In the genomic region with DNA sequence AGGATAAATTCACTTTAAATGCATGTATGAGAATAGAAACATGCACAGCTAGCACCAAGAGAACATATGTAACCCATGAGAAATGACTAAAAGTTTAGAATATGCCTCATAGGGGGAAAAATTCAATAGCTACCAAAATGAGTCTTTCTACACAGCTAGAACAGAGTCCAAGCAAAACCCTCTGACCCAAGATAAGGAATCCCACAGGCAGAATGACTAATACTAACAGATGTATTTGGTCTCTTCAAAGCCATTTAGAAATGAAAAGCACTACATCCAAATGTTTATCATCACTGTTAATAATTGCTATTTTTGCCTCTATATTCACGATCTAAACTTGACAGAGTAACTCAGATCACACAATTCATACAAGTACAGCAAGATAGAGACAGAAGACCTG, we compare ENCODE assay signal across 15 cellular contexts. TPM values are rescaled to one million over a fixed set of nuclear protein-coding genes. Genes with fewer than 3 reads are reported as not detected.
DNase-seq lines count a peak whose midpoint lies in the region; ATAC-seq and TF ChIP-seq lines count a peak whose summit lies in the region.
"Had no signal": no experiment of that assay in that cellular context is flagged by ENCODE, and none has a peak within 500 bp of the region (broad histone marks: within the 10 kb centered on the region; RNA-seq: fewer than 3 reads in every experiment).

No MANE protein-coding gene starts in this region.

- TF ChIP-seq CTCF in cardiac fibroblast (IDR thresholded peaks at IDR 0.05; ENCODE audit: low read depth, low read length), result no peak
- no peak for TF ChIP-seq CTCF in lung (IDR thresholded peaks at IDR 0.05; ENCODE audit: control extremely low read depth, extremely low read depth)
- TF ChIP-seq CTCF in gastrocnemius medialis (IDR thresholded peaks at IDR 0.05 in 4 of 5, conservative IDR thresholded peaks at IDR 0.05 in 1 of 5), result no peak

- H3K9me3 ChIP-seq in lung (ENCODE audit: control insufficient read depth in 2 of 2, insufficient read depth in 1 of 2, low read length in 1 of 2), result no peaks in the 10 kb centered on the region
- no peaks in the 10 kb centered on the region for H3K9me3 ChIP-seq in gastrocnemius medialis
- H3K9me3 ChIP-seq: mucosa of descending colon had no signal

- whole genome bisulfite sequencing in lung, 2 donors, result 62 to 86% methylated on average over 1 of the region's 1 CpG

- no peaks in the 10 kb centered on the region for H3K36me3 ChIP-seq in lung (ENCODE audit: control insufficient read depth in 2 of 2, insufficient read depth in 2 of 2, low read length in 2 of 2)
- no peaks in the 10 kb centered on the region for H3K36me3 ChIP-seq in gastrocnemius medialis

- H3K27ac ChIP-seq in lung (ENCODE audit: low read depth in 1 of 2, low read length in 1 of 2), result no peak overlapping the region
- no peak overlapping the region for H3K27ac ChIP-seq in gastrocnemius medialis

- H3K27me3 ChIP-seq in lung (ENCODE audit: control insufficient read depth, insufficient read depth) (no peaks in the 10 kb centered on the region), gastrocnemius medialis (no peaks in the 10 kb centered on the region)

- no peak overlapping the region for H3K4me3 ChIP-seq in cardiac fibroblast (replicated peaks in 1 of 2; ENCODE audit: low read depth in 2 of 2, low read length in 2 of 2)
- no peak overlapping the region for H3K4me3 ChIP-seq in lung
- H3K4me3 ChIP-seq in gastrocnemius medialis, result no peak overlapping the region
- H3K4me3 ChIP-seq: mucosa of descending colon had no signal

- DNase-seq in AG20443 (ENCODE audit: low spot score) (peak; percentile 62), LHCN-M2 (ENCODE audit: low read depth) (peak; percentile 80), cardiac fibroblast (ENCODE audit: low read depth in 2 of 2) (peak; percentile 81 to 88), lung (ENCODE audit: low spot score) (no peak), gastrocnemius medialis (no peak)
- DNase-seq: activated CD4-positive, alpha-beta T cell treated with anti-CD3 and anti-CD28 coated beads, Interleukin-2, amount 10 ng/mL, durations not matched to agents 7 days and 5 days; GDM1; mucosa of descending colon; NCI-H2107; stimulated activated CD4-positive, alpha-beta T cell treated with anti-CD3 and anti-CD28 coated beads, Interleukin-4, amount 100 ng/mL, for 4 hours; stimulated activated naive CD4-positive, alpha-beta T cell; T-helper 2 cell had no signal

- intact Hi-C loops in gastrocnemius medialis (cut with DNase I; ENCODE audit: low total_unique reads), result no loop called here

- ATAC-seq in lung (ENCODE audit: insufficient read depth, low FRiP score), result peak; percentile 7
- no peak for ATAC-seq in gastrocnemius medialis
- no peak for ATAC-seq in HG03196 (IDR thresholded peaks at IDR 0.05; ENCODE audit: unreplicated experiment)
- ATAC-seq in GM19324 (IDR thresholded peaks at IDR 0.05; ENCODE audit: low FRiP score, unreplicated experiment), result no peak
- no peak for ATAC-seq in GM19023 (IDR thresholded peaks at IDR 0.05; ENCODE audit: unreplicated experiment)
- ATAC-seq: mucosa of descending colon had no signal

- no peak for TF ChIP-seq POLR2A in gastrocnemius medialis (IDR thresholded peaks at IDR 0.05)

- H3K4me1 ChIP-seq in lung (ENCODE audit: control insufficient read depth in 2 of 2, insufficient read depth in 2 of 2, low read length in 2 of 2) (peaks cover 3 to 12% of the 10 kb centered on the region in 2 donors), gastrocnemius medialis (peaks cover 0 to 16% of the 10 kb centered on the region in 2 donors)

- in situ Hi-C loops in gastrocnemius medialis (cut with MboI; ENCODE audit: low sequenced_read_pairs in 4 of 4), result loop anchor here in 1 of 4 donors (5.0 kb wide), 1 partner anchor 336 kb away; the partner anchor contains the start of gene SRGAP1

RNA-seq across cellular contexts. Expression of gene KICS2, which starts 44.0 kb away (rescaled TPM):
- 6.0 and 9.4 TPM in 2 replicates for total RNA-seq in LHCN-M2 (2014; rRNA removed)
- 1.9 TPM for polyA plus RNA-seq in LHCN-M2 (2012)
- total RNA-seq in lung, result 1 to 10 TPM; 7.1 to 8.2 TPM
- polyA plus RNA-seq in lung, result 1 to 10 TPM; 3.4 to 4.6 TPM
- 10 to 100 TPM in 2 of 4 donors, 1 to 10 TPM in 2; 5.1 to 17.9 (median 11.0) TPM for total RNA-seq in gastrocnemius medialis

Comparison
In these comparisons a context has a peak if more than half of its experiments do, and no peak if none do; other contexts are left out.
1. DNase-seq: peak in AG20443 (single experiment), LHCN-M2 (single experiment) and cardiac fibroblast (2 of 2); none in lung (single experiment) and gastrocnemius medialis (0 of 2).